ENCODE assay signal across 8 cellular contexts in genomic region chr2:40240067-40240466, GRCh38.
DNase-seq lines count a peak whose midpoint lies in the region; ATAC-seq and TF ChIP-seq lines count a peak whose summit lies in the region.

No MANE protein-coding gene starts in this region.

- intact Hi-C loops in ovary (cut with DNase I) = no loop called here

- H3K9me3 ChIP-seq in ovary = no peaks in the 10 kb centered on the region

- peak; percentile 3 for TF ChIP-seq EP300 in ovary (IDR thresholded peaks at IDR 0.05)

- no peak for ATAC-seq in HG02884 (IDR thresholded peaks at IDR 0.05; ENCODE audit: unreplicated experiment)
- ATAC-seq in GM19035 (IDR thresholded peaks at IDR 0.05; ENCODE audit: unreplicated experiment) = no peak
- ATAC-seq in GM21576 (IDR thresholded peaks at IDR 0.05; ENCODE audit: unreplicated experiment) = no peak

- H3K27me3 ChIP-seq in ovary = no peaks in the 10 kb centered on the region

- H3K27ac ChIP-seq in ovary = no peak overlapping the region

- H3K4me3 ChIP-seq in fibroblast of mammary gland (ENCODE audit: control insufficient read depth, low read depth, low read length) (no peak overlapping the region), ovary (no peak overlapping the region)

- 1 to 2% (median 2%) methylated on average over 5 of the region's 5 CpGs for WGBS in ovary, 3 donors

- DNase-seq in D341Med (ENCODE audit: low spot score) (peak; percentile 59), NCI-H345 (lab: John Stamatoyannopoulos, UW) (peak; percentile 85), fibroblast of mammary gland (ENCODE audit: low read depth) (peak; percentile 96), ovary (peak; percentile 58 to 84 (median 76)), activated gamma-delta T cell (lab: John Stamatoyannopoulos, UW) (no peak)

- peaks cover 2% of the 10 kb centered on the region for H3K4me1 ChIP-seq in ovary (ENCODE audit: insufficient read depth)

- H3K36me3 ChIP-seq in ovary = no peaks in the 10 kb centered on the region

- no peak for TF ChIP-seq CTCF in fibroblast of mammary gland (conservative IDR thresholded peaks at IDR 0.05; ENCODE audit: control insufficient read depth, insufficient read depth, low read depth, low read length)
- no peak for TF ChIP-seq CTCF in ovary (IDR thresholded peaks at IDR 0.05)

- no peak for TF ChIP-seq POLR2A in ovary (IDR thresholded peaks at IDR 0.05)
